1 cellular context compared by ENCODE assay signal in genomic region chr15:45198337-45199135, GRCh38.
TF ChIP-seq lines count a peak whose summit lies in the region.

No MANE protein-coding gene starts in this region.

TF ChIP-seq in K562, 482 proteins besides CTCF, POLR2A, EP300 and RAD21 (continued from another document and continues in another):
- TF ChIP-seq CHAMP1 (IDR thresholded peaks at IDR 0.05) (peak; percentile 52), CAMTA2 (CRISPR knock-in tag; conservative IDR thresholded peaks at IDR 0.05) (0 out of 2 replicates have a peak, but pooled peaks have one; percentile 47), CHD2 (IDR thresholded peaks at IDR 0.05; ENCODE audit: low read depth, low read length) (no peak; the same call in 1 of the 2 replicates), KDM1A (IDR thresholded peaks at IDR 0.05) (peak in 1 of 2 experiments; percentile 56; a peak in 2 of 4 replicates), SRSF1 (IDR thresholded peaks at IDR 0.05; ENCODE audit: low read depth, low read length) (no peak), HINFP (tag; conservative IDR thresholded peaks at IDR 0.05; ENCODE audit: low read depth) (no peak), PCBP1 (IDR thresholded peaks at IDR 0.05; ENCODE audit: low read depth, low read length, poor library complexity, severe bottlenecking) (no peak), MYNN (IDR thresholded peaks at IDR 0.05) (peak; percentile 55; the same call in 1 of the 2 replicates), MYNN (CRISPR knock-in tag; IDR thresholded peaks at IDR 0.05) (no peak), ZNF121 (CRISPR knock-in tag; conservative IDR thresholded peaks at IDR 0.05) (no peak), BRF2 (IDR thresholded peaks at IDR 0.05; ENCODE audit: borderline replicate concordance, insufficient read depth, insufficient read length) (no peak), SMARCE1 (IDR thresholded peaks at IDR 0.05) (no peak; the same call in 1 of the 2 replicates), MTA1 (IDR thresholded peaks at IDR 0.05; ENCODE audit: borderline replicate concordance) (peak; percentile 70; the same call in 1 of the 2 replicates), MEIS2 (IDR thresholded peaks at IDR 0.05; ENCODE audit: partially characterized antibody) (peak; percentile 45), GABPB2 (CRISPR knock-in tag; conservative IDR thresholded peaks at IDR 0.05) (no peak), ELF2 (CRISPR knock-in tag; IDR thresholded peaks at IDR 0.05) (peak; percentile 75), POU5F1 (IDR thresholded peaks at IDR 0.05; ENCODE audit: borderline replicate concordance, low read depth, low read length, partially characterized antibody) (no peak), POLR3A (IDR thresholded peaks at IDR 0.05; ENCODE audit: borderline replicate concordance, extremely low read depth, insufficient read depth, insufficient read length) (peak; percentile 97), ZNF77 (CRISPR knock-in tag; IDR thresholded peaks at IDR 0.05) (no peak), USF1 (CRISPR knock-in tag; IDR thresholded peaks at IDR 0.05) (no peak), ATF6 (CRISPR knock-in tag; IDR thresholded peaks at IDR 0.05) (peak; percentile 84), SMARCA5 (IDR thresholded peaks at IDR 0.05) (peak; percentile 82; the same call in 1 of the 2 replicates), MNT (conservative IDR thresholded peaks at IDR 0.05) (peak; percentile 44 to 59; a peak in 3 of 4 replicates), ZNF347 (CRISPR knock-in tag; IDR thresholded peaks at IDR 0.05; ENCODE audit: low read depth) (no peak), E2F8 (IDR thresholded peaks at IDR 0.05; ENCODE audit: low read depth, partially characterized antibody) (peak; percentile 24), ARHGAP35 (IDR thresholded peaks at IDR 0.05; ENCODE audit: partially characterized antibody) (no peak), ZFX (CRISPR knock-in tag; IDR thresholded peaks at IDR 0.05) (peak; percentile 76), SIX5 (IDR thresholded peaks at IDR 0.05; ENCODE audit: borderline replicate concordance in 1 of 2, insufficient read depth in 1 of 2, low read depth in 1 of 2, low read length in 2 of 2) (no peak), ZBTB5 (IDR thresholded peaks at IDR 0.05) (peak; percentile 80; the same call in 1 of the 2 replicates), SIRT6 (IDR thresholded peaks at IDR 0.05; ENCODE audit: low read depth, low read length) (no peak), POLR2H (tag; IDR thresholded peaks at IDR 0.05; ENCODE audit: low read depth) (peak; percentile 100), GABPB1 (CRISPR knock-in tag; IDR thresholded peaks at IDR 0.05) (no peak; the same call in 1 of the 2 replicates), ZNF12 (CRISPR knock-in tag; IDR thresholded peaks at IDR 0.05) (no peak), FOXO4 (CRISPR knock-in tag; IDR thresholded peaks at IDR 0.05) (no peak), FIP1L1 (IDR thresholded peaks at IDR 0.05; ENCODE audit: low read depth, low read length, poor library complexity, severe bottlenecking) (no peak), SUPT5H (IDR thresholded peaks at IDR 0.05) (peak; percentile 70), KLF6 (CRISPR knock-in tag; IDR thresholded peaks at IDR 0.05; ENCODE audit: borderline replicate concordance) (no peak), LEF1 (IDR thresholded peaks at IDR 0.05) (no peak), SETDB1 (IDR thresholded peaks at IDR 0.05; ENCODE audit: low read length) (no peak), CLOCK (CRISPR knock-in tag; IDR thresholded peaks at IDR 0.05; ENCODE audit: borderline replicate concordance) (no peak)
